ENCODE assay signal across 17 cellular contexts in the genomic region with DNA sequence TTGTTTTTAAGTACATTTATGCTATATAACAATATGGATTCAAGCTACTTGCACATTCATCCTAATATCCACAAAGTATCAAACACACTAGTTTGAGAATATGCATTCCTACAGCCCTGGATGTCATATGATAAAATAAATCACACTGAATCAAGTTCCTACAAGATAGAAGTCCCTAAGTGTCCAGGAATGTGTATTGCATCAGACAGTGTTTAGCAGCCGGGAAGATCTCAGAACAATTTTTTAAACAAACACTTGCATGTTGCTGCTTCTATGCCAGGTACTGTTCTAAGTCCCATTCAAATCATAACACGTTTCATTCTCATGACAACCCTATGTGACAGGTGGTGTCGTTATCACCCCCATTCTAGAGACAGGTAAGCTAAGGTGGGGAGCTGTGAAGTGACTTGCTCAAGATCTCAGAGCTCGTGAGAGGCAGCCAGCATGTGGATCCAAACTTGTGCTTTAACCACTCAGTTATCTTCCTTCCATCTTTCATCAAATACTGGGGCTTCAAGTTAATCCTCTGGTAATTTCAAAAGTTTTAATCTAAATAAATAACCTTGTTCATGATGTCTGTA.
DNase-seq lines count a peak whose midpoint lies in the region; ATAC-seq and TF ChIP-seq lines count a peak whose summit lies in the region.
"Had no signal": no experiment of that assay in that cellular context is flagged by ENCODE, and none has a peak within 500 bp of the region (broad histone marks: within the 10 kb centered on the region; RNA-seq: fewer than 3 reads in every experiment).

No MANE protein-coding gene starts in this region.

- H3K4me1 ChIP-seq in SK-N-SH (ENCODE audit: control insufficient read depth in 1 of 2, insufficient read depth in 2 of 2, low read depth in 1 of 2, low read length in 1 of 2) (peaks cover 4 to 18% of the 10 kb centered on the region in 2 experiments; a peak in 2 of 4 replicates), osteoblast (ENCODE audit: insufficient read depth, low read length) (peaks cover 29% of the 10 kb centered on the region)
- H3K4me1 ChIP-seq: BLaER1 had no signal

- H2AFZ ChIP-seq in SK-N-SH (ENCODE audit: low read depth) (no peak overlapping the region), osteoblast (ENCODE audit: low read length) (no peak overlapping the region)

- H3K9me3 ChIP-seq in SK-N-SH (no peaks in the 10 kb centered on the region), osteoblast (ENCODE audit: low read depth, low read length) (no peaks in the 10 kb centered on the region)
- H3K9me3 ChIP-seq: BLaER1, SJSA1 had no signal

- CTCF ChIA-PET in BJ (lab: Yijun Ruan, JAX) (interaction anchor here (2.0 kb wide), 1 partner anchor 67 kb away, joined by 8 read pairs; no protein-coding TSS in a partner anchor), SK-N-SH (lab: Yijun Ruan, JAX) (no interaction called here)

- TF ChIP-seq CTCF in BJ (IDR thresholded peaks at IDR 0.05; ENCODE audit: insufficient read depth, low read depth, low read length) (no peak), SK-N-SH (IDR thresholded peaks at IDR 0.05) (no peak), osteoblast (IDR thresholded peaks at IDR 0.05; ENCODE audit: extremely low read depth, low read depth, low read length) (no peak)

- H3K27me3 ChIP-seq in BJ (ENCODE audit: control insufficient read depth, insufficient read depth, low read length) (no peaks in the 10 kb centered on the region), SK-N-SH (ENCODE audit: insufficient read depth) (no peaks in the 10 kb centered on the region), osteoblast (ENCODE audit: insufficient read depth, low read length) (no peaks in the 10 kb centered on the region)
- H3K27me3 ChIP-seq: BLaER1, SJSA1 had no signal

- DNase-seq in BJ (ENCODE audit: low read depth) (peak; percentile 60), SK-N-SH (no peak), fibroblast of gingiva (ENCODE audit: low read depth) (peak; percentile 47), osteoblast (ENCODE audit: insufficient read length, low spot score, missing footprints) (no peak), Kasumi-1 (lab: John Stamatoyannopoulos, UW) (no peak), NCI-H2227 treated with DMSO at 0.1 percent for 48 hours (lab: John Stamatoyannopoulos, UW) (no peak)
- DNase-seq: activated CD4-positive, alpha-beta T cell treated with anti-CD3 and anti-CD28 coated beads, Interleukin-2, amount 10 ng/mL, durations not matched to agents 24 days and 14 days; DMS153; hypothalamus; NCI-H1694; NCI-H446; stimulated activated CD4-positive, alpha-beta T cell treated with anti-CD3 and anti-CD28 coated beads, Interleukin-12 subunit alpha, Interleukin-12 subunit beta, amount 100 ng/mL, for 4 hours; stimulated activated naive CD4-positive, alpha-beta T cell treated with Interleukin-2 at 50 U/mL for 16 hours had no signal

- H3K27ac ChIP-seq in SK-N-SH (ENCODE audit: low read depth in 2 of 2, low read length in 1 of 2) (peak overlapping the region in 1 of 2 experiments; percentile 91; a peak in 3 of 4 replicates), osteoblast (ENCODE audit: low read depth, low read length) (peak overlapping the region; percentile 89)
- H3K27ac ChIP-seq: BLaER1 had no signal

- no peak for TF ChIP-seq EP300 in SK-N-SH (IDR thresholded peaks at IDR 0.05; ENCODE audit: borderline replicate concordance in 1 of 2, low read depth in 1 of 2, low read length in 1 of 2)

- ATAC-seq in HG03135 (IDR thresholded peaks at IDR 0.05; ENCODE audit: unreplicated experiment) (no peak), HG02763 (IDR thresholded peaks at IDR 0.05; ENCODE audit: unreplicated experiment) (no peak)

- 78% methylated on average over 4 of the region's 4 CpGs for WGBS in SK-N-SH (ENCODE audit: low lambda C conversion rate)

- no peak for TF ChIP-seq RAD21 in SK-N-SH (IDR thresholded peaks at IDR 0.05; ENCODE audit: low read length)

- POLR2A ChIA-PET in BJ (lab: Charles Lee): no interaction called here
- POLR2A ChIA-PET in SK-N-SH (lab: Yijun Ruan, JAX): interaction anchor here (0.5 kb wide), 1 partner anchor 321 kb away, joined by 3 read pairs; no protein-coding TSS in a partner anchor

- peak overlapping the region; percentile 1; the same call in 1 of the 2 replicates for H3K9ac ChIP-seq in SK-N-SH
- H3K9ac ChIP-seq: BLaER1 had no signal

- H3K4me2 ChIP-seq in SK-N-SH (0 out of 2 replicates have a peak overlapping the region, but pooled peaks have one; percentile 16), osteoblast (ENCODE audit: insufficient read depth, low read length) (peak overlapping the region; percentile 56)
- H3K4me2 ChIP-seq: BLaER1 had no signal

- peaks cover 23% of the 10 kb centered on the region for H3F3A ChIP-seq in SK-N-SH (replicated peaks; ENCODE audit: insufficient read depth)

- H4K20me1 ChIP-seq in SK-N-SH (ENCODE audit: insufficient read depth) (no peaks in the 10 kb centered on the region), osteoblast (ENCODE audit: insufficient read depth, low read length) (no peaks in the 10 kb centered on the region)
- H4K20me1 ChIP-seq: BLaER1 had no signal

- no peaks in the 10 kb centered on the region for H3K9me2 ChIP-seq in SK-N-SH

- no peaks in the 10 kb centered on the region for H3K79me2 ChIP-seq in SK-N-SH (ENCODE audit: insufficient read depth)
- no peaks in the 10 kb centered on the region for H3K79me2 ChIP-seq in osteoblast (ENCODE audit: insufficient read depth, low read length)

- no peak overlapping the region for H3K4me3 ChIP-seq in BJ (ENCODE audit: low read depth, low read length)
- H3K4me3 ChIP-seq in SK-N-SH (ENCODE audit: low read depth in 2 of 2, low read length in 1 of 2): no peak overlapping the region
- no peak overlapping the region for H3K4me3 ChIP-seq in osteoblast (ENCODE audit: insufficient read depth, low read length)
- H3K4me3 ChIP-seq: BLaER1, SJSA1 had no signal

- H3K36me3 ChIP-seq in BJ (ENCODE audit: control insufficient read depth, insufficient read depth, low read length): no peaks in the 10 kb centered on the region
- H3K36me3 ChIP-seq in SK-N-SH (replicated peaks in 1 of 2; ENCODE audit: control insufficient read depth in 1 of 2, insufficient read depth in 2 of 2, low read length in 1 of 2): no peaks in the 10 kb centered on the region
- no peaks in the 10 kb centered on the region for H3K36me3 ChIP-seq in osteoblast (ENCODE audit: insufficient read depth, low read length)
- H3K36me3 ChIP-seq: SJSA1 had no signal

TF ChIP-seq in SK-N-SH, 30 proteins besides CTCF, POLR2A, EP300 and RAD21 (continues in another document):
- TF ChIP-seq POLR2AphosphoS5 (IDR thresholded peaks at IDR 0.05; ENCODE audit: low read depth, low read length): no peak
- no peak for TF ChIP-seq CHD2 (IDR thresholded peaks at IDR 0.05; ENCODE audit: low read length, partially characterized antibody)
- no peak for TF ChIP-seq GABPA (IDR thresholded peaks at IDR 0.05; ENCODE audit: low read depth)
- TF ChIP-seq ELF1 (IDR thresholded peaks at IDR 0.05): no peak
- TF ChIP-seq TAF1 (IDR thresholded peaks at IDR 0.05; ENCODE audit: borderline replicate concordance, low read depth, low read length): no peak
- TF ChIP-seq, protein P1, sequence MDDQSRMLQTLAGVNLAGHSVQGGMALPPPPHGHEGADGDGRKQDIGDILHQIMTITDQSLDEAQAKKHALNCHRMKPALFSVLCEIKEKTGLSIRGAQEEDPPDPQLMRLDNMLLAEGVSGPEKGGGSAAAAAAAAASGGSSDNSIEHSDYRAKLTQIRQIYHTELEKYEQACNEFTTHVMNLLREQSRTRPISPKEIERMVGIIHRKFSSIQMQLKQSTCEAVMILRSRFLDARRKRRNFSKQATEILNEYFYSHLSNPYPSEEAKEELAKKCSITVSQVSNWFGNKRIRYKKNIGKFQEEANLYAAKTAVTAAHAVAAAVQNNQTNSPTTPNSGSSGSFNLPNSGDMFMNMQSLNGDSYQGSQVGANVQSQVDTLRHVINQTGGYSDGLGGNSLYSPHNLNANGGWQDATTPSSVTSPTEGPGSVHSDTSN (IDR thresholded peaks at IDR 0.05): no peak
- TF ChIP-seq, protein P2, sequence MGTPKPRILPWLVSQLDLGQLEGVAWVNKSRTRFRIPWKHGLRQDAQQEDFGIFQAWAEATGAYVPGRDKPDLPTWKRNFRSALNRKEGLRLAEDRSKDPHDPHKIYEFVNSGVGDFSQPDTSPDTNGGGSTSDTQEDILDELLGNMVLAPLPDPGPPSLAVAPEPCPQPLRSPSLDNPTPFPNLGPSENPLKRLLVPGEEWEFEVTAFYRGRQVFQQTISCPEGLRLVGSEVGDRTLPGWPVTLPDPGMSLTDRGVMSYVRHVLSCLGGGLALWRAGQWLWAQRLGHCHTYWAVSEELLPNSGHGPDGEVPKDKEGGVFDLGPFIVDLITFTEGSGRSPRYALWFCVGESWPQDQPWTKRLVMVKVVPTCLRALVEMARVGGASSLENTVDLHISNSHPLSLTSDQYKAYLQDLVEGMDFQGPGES (IDR thresholded peaks at IDR 0.05; ENCODE audit: low read depth, low read length): no peak
- no peak for TF ChIP-seq JUND (IDR thresholded peaks at IDR 0.05)
- no peak for TF ChIP-seq TCF12 (IDR thresholded peaks at IDR 0.05)
- TF ChIP-seq RCOR1 (IDR thresholded peaks at IDR 0.05; ENCODE audit: low read length): no peak
- TF ChIP-seq, protein P3, sequence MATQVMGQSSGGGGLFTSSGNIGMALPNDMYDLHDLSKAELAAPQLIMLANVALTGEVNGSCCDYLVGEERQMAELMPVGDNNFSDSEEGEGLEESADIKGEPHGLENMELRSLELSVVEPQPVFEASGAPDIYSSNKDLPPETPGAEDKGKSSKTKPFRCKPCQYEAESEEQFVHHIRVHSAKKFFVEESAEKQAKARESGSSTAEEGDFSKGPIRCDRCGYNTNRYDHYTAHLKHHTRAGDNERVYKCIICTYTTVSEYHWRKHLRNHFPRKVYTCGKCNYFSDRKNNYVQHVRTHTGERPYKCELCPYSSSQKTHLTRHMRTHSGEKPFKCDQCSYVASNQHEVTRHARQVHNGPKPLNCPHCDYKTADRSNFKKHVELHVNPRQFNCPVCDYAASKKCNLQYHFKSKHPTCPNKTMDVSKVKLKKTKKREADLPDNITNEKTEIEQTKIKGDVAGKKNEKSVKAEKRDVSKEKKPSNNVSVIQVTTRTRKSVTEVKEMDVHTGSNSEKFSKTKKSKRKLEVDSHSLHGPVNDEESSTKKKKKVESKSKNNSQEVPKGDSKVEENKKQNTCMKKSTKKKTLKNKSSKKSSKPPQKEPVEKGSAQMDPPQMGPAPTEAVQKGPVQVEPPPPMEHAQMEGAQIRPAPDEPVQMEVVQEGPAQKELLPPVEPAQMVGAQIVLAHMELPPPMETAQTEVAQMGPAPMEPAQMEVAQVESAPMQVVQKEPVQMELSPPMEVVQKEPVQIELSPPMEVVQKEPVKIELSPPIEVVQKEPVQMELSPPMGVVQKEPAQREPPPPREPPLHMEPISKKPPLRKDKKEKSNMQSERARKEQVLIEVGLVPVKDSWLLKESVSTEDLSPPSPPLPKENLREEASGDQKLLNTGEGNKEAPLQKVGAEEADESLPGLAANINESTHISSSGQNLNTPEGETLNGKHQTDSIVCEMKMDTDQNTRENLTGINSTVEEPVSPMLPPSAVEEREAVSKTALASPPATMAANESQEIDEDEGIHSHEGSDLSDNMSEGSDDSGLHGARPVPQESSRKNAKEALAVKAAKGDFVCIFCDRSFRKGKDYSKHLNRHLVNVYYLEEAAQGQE (IDR thresholded peaks at IDR 0.05; ENCODE audit: low read depth, low read length): no peak
- TF ChIP-seq SIN3A (IDR thresholded peaks at IDR 0.05; ENCODE audit: borderline replicate concordance, low read depth, low read length): no peak

Comparison
In these comparisons a context has a peak if more than half of its experiments do, and no peak if none do; other contexts are left out.
1. DNase-seq: peak in BJ (single experiment) and fibroblast of gingiva (single experiment); none in SK-N-SH (single experiment), osteoblast (single experiment), Kasumi-1 (0 of 2) and NCI-H2227 treated with DMSO at 0.1 percent for 48 hours (single experiment).